Comparison of ENCODE assay signal across 12 cellular contexts in the genomic region with DNA sequence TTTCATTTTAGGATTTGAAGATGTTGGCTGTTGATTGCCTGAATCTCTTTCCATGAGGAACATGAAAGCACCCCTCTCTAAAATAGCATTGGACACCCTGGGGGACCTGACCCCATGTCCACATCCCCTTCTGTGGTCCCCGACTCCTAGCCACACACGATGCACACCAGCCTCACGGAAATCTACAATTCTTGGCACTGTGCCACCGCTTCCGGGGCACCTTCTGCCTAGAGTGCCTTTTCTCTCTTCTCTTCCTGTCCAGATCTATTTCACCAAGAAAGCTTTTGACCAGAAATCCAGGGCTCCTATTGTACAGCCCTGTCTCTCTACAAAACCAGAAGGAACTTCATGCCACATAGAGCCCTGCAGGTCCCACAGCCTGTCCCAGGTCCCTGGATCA. TPM values are rescaled to one million over a fixed set of nuclear protein-coding genes. Genes with fewer than 3 reads are reported as not detected.
DNase-seq lines count a peak whose midpoint lies in the region; ATAC-seq and TF ChIP-seq lines count a peak whose summit lies in the region.
"Had no signal": no experiment of that assay in that cellular context is flagged by ENCODE, and none has a peak within 500 bp of the region (broad histone marks: within the 10 kb centered on the region; RNA-seq: fewer than 3 reads in every experiment).

No MANE protein-coding gene starts in this region.

- H3K4me3 Mint-ChIP-seq in natural killer cell: peak overlapping the region; percentile 19
- H3K4me3 Mint-ChIP-seq in natural killer cell treated with Interleukin-12 subunit alpha and Interleukin-12 subunit beta and Interleukin-15 and Interleukin-18, amount 100 ng/mL, for 72 hours: no peak overlapping the region
- H3K4me3 Mint-ChIP-seq: naive B cell had no signal

- H3K9me3 Mint-ChIP-seq in natural killer cell: no peaks in the 10 kb centered on the region
- H3K9me3 Mint-ChIP-seq in natural killer cell treated with Interleukin-12 subunit alpha and Interleukin-12 subunit beta and Interleukin-15 and Interleukin-18, amount 100 ng/mL, for 72 hours: no peaks in the 10 kb centered on the region
- H3K9me3 Mint-ChIP-seq: central memory CD8-positive, alpha-beta T cell had no signal

- TF ChIP-seq CTCF in natural killer cell (IDR thresholded peaks at IDR 0.05): no peak
- no peak for TF ChIP-seq CTCF in adrenal gland (IDR thresholded peaks at IDR 0.05)
- no peak for TF ChIP-seq CTCF in thyroid gland (IDR thresholded peaks at IDR 0.05)
- no peak for TF ChIP-seq CTCF in tibial artery (IDR thresholded peaks at IDR 0.05)

- H3K27me3 ChIP-seq in adrenal gland (no peaks in the 10 kb centered on the region), thyroid gland (no peaks in the 10 kb centered on the region), tibial artery (no peaks in the 10 kb centered on the region)

- peaks cover 0 to 4% of the 10 kb centered on the region in 2 donors for H3K4me1 ChIP-seq in adrenal gland (replicated peaks in 1 of 2)
- H3K4me1 ChIP-seq in thyroid gland: no peaks in the 10 kb centered on the region
- H3K4me1 ChIP-seq in tibial artery: peaks cover 0 to 2% (median 0%) of the 10 kb centered on the region in 4 donors

- DNase-seq in natural killer cell: peak; percentile 22
- DNase-seq in natural killer cell treated with Interleukin-12 subunit alpha and Interleukin-12 subunit beta and Interleukin-15 and Interleukin-18, amount 100 ng/mL, for 72 hours (ENCODE audit: low spot score): no peak
- peak; percentile 43 for DNase-seq in NCI-H82 (lab: John Stamatoyannopoulos, UW)
- peak in 4 of 7 donors; percentile 21 to 40 (median 32) for DNase-seq in adrenal gland
- DNase-seq in thyroid gland: peak; percentile 25 to 33
- no peak for DNase-seq in tibial artery
- DNase-seq in HT-29 (ENCODE audit: low spot score): no peak
- DNase-seq: Kasumi-1, naive B cell, NCI-H524 treated with DMSO at 0.1 percent for 48 hours had no signal

- H3K9me3 ChIP-seq in adrenal gland (replicated peaks in 1 of 3) (no peaks in the 10 kb centered on the region), thyroid gland (no peaks in the 10 kb centered on the region), tibial artery (no peaks in the 10 kb centered on the region)

- H3K4me3 ChIP-seq in adrenal gland: no peak overlapping the region
- H3K4me3 ChIP-seq in thyroid gland (replicated peaks in 1 of 3): no peak overlapping the region
- H3K4me3 ChIP-seq in tibial artery: no peak overlapping the region
- H3K4me3 ChIP-seq: smooth muscle cell had no signal

- ATAC-seq in natural killer cell: peak in 1 of 3 donors; percentile 23
- ATAC-seq in natural killer cell treated with Interleukin-12 subunit alpha and Interleukin-12 subunit beta and Interleukin-15 and Interleukin-18, amount 100 ng/mL, for 72 hours: no peak

- no peak overlapping the region for H3K27ac ChIP-seq in adrenal gland
- H3K27ac ChIP-seq in thyroid gland: no peak overlapping the region
- H3K27ac ChIP-seq in tibial artery: no peak overlapping the region

- WGBS in adrenal gland, 4 donors: 9 to 19% (median 10%) methylated on average over 5 of the region's 5 CpGs
- WGBS in thyroid gland, 2 donors: 25 to 26% methylated on average over 5 of the region's 5 CpGs

- intact Hi-C loops in natural killer cell (cut with micrococcal nuclease): no loop called here
- intact Hi-C loops in adrenal gland (cut with DNase I): no loop called here
- intact Hi-C loops in thyroid gland (cut with DNase I): no loop called here
- intact Hi-C loops in tibial artery (cut with DNase I; ENCODE audit: low total_unique reads): no loop called here

- H3K36me3 ChIP-seq in adrenal gland (replicated peaks in 1 of 2) (peaks cover 0 to 6% of the 10 kb centered on the region in 2 donors), thyroid gland (no peaks in the 10 kb centered on the region), tibial artery (no peaks in the 10 kb centered on the region)

- peaks cover 34 to 37% of the 10 kb centered on the region in 2 donors for H3K4me1 Mint-ChIP-seq in natural killer cell
- H3K4me1 Mint-ChIP-seq in natural killer cell treated with Interleukin-12 subunit alpha and Interleukin-12 subunit beta and Interleukin-15 and Interleukin-18, amount 100 ng/mL, for 72 hours (ENCODE audit: low read depth in 2 of 2): peaks cover 14 to 18% of the 10 kb centered on the region in 2 donors

- no peaks in the 10 kb centered on the region for H3K27me3 Mint-ChIP-seq in natural killer cell (ENCODE audit: low read depth in 2 of 2)
- H3K27me3 Mint-ChIP-seq in natural killer cell treated with Interleukin-12 subunit alpha and Interleukin-12 subunit beta and Interleukin-15 and Interleukin-18, amount 100 ng/mL, for 72 hours: no peaks in the 10 kb centered on the region
- H3K27me3 Mint-ChIP-seq: central memory CD8-positive, alpha-beta T cell; naive B cell had no signal

- H3K27ac Mint-ChIP-seq in natural killer cell: peak overlapping the region in 1 of 2 donors; percentile 13
- H3K27ac Mint-ChIP-seq in natural killer cell treated with Interleukin-12 subunit alpha and Interleukin-12 subunit beta and Interleukin-15 and Interleukin-18, amount 100 ng/mL, for 72 hours: peak overlapping the region in 1 of 2 donors; percentile 21

- TF ChIP-seq POLR2A in adrenal gland (IDR thresholded peaks at IDR 0.05) (no peak), thyroid gland (IDR thresholded peaks at IDR 0.05) (no peak)

- H3K36me3 Mint-ChIP-seq in natural killer cell: no peaks in the 10 kb centered on the region
- no peaks in the 10 kb centered on the region for H3K36me3 Mint-ChIP-seq in natural killer cell treated with Interleukin-12 subunit alpha and Interleukin-12 subunit beta and Interleukin-15 and Interleukin-18, amount 100 ng/mL, for 72 hours

RNA-seq across cellular contexts. Expression of gene MYSM1, which starts 50.3 kb away (rescaled TPM):
- total RNA-seq in natural killer cell (10 to 100 TPM; 73.1 to 77.9 (median 76.0) TPM), adrenal gland (10 to 100 TPM in 6 of 8 donors, 1 to 10 TPM in 2; 7.7 to 23.2 (median 19.9) TPM), thyroid gland (100 to 1,000 TPM in 1 of 4 donors, 10 to 100 TPM in 3; 27.3 to 114 (median 38.5) TPM)
- 10 to 100 TPM; 42.1 to 58.4 TPM for total RNA-seq in natural killer cell treated with Interleukin-12 subunit alpha and Interleukin-12 subunit beta and Interleukin-15 and Interleukin-18, amount 100 ng/mL, for 72 hours
- 10 to 100 TPM; 12.3 to 25.9 (median 14.3) TPM for polyA plus RNA-seq in adrenal gland
- total RNA-seq in HT-29 (2014; rRNA removed; shearing (Covaris generic)): 4.7 and 10.5 TPM in 2 replicates

Comparison
In these comparisons a context has a peak if more than half of its experiments do, and no peak if none do; other contexts are left out.
1. DNase-seq: peak in natural killer cell (single experiment), NCI-H82 (single experiment), adrenal gland (4 of 7) and thyroid gland (2 of 2); none in natural killer cell treated with Interleukin-12 subunit alpha and Interleukin-12 subunit beta and Interleukin-15 and Interleukin-18, amount 100 ng/mL, for 72 hours (single experiment), tibial artery (0 of 2) and HT-29 (single experiment).